9 cellular contexts compared by ENCODE assay signal in the genomic region with DNA sequence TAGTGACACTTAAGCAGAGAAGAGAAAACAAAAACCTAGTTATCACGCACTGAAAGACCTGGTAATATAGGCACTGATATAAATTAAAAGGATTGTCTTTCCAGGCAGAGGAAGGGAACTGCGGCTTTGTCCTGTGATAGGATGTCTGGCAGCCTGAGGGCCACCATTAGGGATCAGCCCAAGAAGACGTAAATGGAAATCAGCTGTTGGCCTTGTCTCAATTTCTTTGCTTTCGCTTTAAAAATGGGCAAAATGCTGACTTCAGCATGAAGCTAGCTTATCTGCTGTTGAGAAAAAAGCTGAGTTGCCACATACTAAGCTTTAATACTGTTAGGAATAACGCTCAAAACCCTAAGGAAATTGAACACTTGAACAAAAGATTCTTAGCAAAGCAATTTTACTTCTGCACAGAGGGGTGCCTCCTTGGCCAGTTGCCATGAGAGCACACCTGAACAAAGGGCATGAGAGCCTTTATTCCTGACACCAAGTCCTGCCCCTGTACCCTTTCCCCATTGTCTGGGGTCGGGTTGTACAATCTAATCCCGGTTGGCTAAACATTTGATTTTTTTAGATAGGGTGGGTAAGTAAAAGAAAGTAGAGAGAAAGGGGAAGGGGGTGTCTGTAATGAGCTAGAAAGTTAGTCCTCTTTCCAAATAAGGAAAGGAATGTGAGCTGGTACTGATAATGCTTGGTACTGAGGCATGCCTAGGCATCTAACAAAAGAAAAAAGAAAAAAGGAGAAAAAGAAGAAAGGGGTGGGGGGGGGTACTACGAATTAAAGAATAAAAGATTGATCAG.
DNase-seq lines count a peak whose midpoint lies in the region; ATAC-seq and TF ChIP-seq lines count a peak whose summit lies in the region.
"Had no signal": no experiment of that assay in that cellular context is flagged by ENCODE, and none has a peak within 500 bp of the region (broad histone marks: within the 10 kb centered on the region; RNA-seq: fewer than 3 reads in every experiment).

No MANE protein-coding gene starts in this region.

- no peaks in the 10 kb centered on the region for H3K9me2 ChIP-seq in MM.1S (replicated peaks; ENCODE audit: insufficient read depth, low read length)

- H2AFZ ChIP-seq in MM.1S (ENCODE audit: low read length): no peak overlapping the region

- no peaks in the 10 kb centered on the region for H4K20me1 ChIP-seq in MM.1S (ENCODE audit: insufficient read depth, low read length)

- no peaks in the 10 kb centered on the region for H3K79me2 ChIP-seq in MM.1S (ENCODE audit: low read length)

- no peaks in the 10 kb centered on the region; the same call in 1 of the 2 replicates for H3K36me3 ChIP-seq in MM.1S (replicated peaks; ENCODE audit: insufficient read depth, low read length)
- H3K36me3 ChIP-seq in thoracic aorta: peaks cover 8% of the 10 kb centered on the region

- no peaks in the 10 kb centered on the region for H3K4me1 ChIP-seq in MM.1S (ENCODE audit: low read length)
- peaks cover 0 to 7% of the 10 kb centered on the region in 2 donors for H3K4me1 ChIP-seq in thoracic aorta (ENCODE audit: control insufficient read depth in 1 of 2, low read depth in 2 of 2)

- H3K9ac ChIP-seq in MM.1S (ENCODE audit: low read length): no peak overlapping the region

- H3K4me2 ChIP-seq in MM.1S (ENCODE audit: low read depth, low read length): peak overlapping the region; percentile 30; the same call in 1 of the 2 replicates

- no peak overlapping the region; the same call in 1 of the 2 replicates for H3K4me3 ChIP-seq in MM.1S (ENCODE audit: low read length)
- peak overlapping the region; percentile 33 for H3K4me3 ChIP-seq in choroid plexus epithelial cell (ENCODE audit: low read depth, low read length)
- peak overlapping the region; percentile 68 for H3K4me3 ChIP-seq in thoracic aorta

- H3K27me3 ChIP-seq in MM.1S (replicated peaks; ENCODE audit: insufficient read depth, low read length): no peaks in the 10 kb centered on the region
- H3K27me3 ChIP-seq in thoracic aorta (replicated peaks; ENCODE audit: insufficient read depth): no peaks in the 10 kb centered on the region

- ATAC-seq in left lobe of liver (peak; percentile 93), thoracic aorta (ENCODE audit: insufficient number of reproducible peaks, low FRiP score, low read depth) (peak; percentile 48)

- TF ChIP-seq CTCF in MM.1S (IDR thresholded peaks at IDR 0.05; ENCODE audit: low read length) (no peak), choroid plexus epithelial cell (conservative IDR thresholded peaks at IDR 0.05; ENCODE audit: low read depth, low read length) (no peak), thoracic aorta (IDR thresholded peaks at IDR 0.05) (no peak)

- peak overlapping the region; percentile 16; the same call in 1 of the 2 replicates for H3K27ac ChIP-seq in MM.1S (ENCODE audit: low read length)
- H3K27ac ChIP-seq in thoracic aorta: peak overlapping the region; percentile 39 to 43

- H3K9me3 ChIP-seq in MM.1S (replicated peaks; ENCODE audit: insufficient read depth, low read length) (no peaks in the 10 kb centered on the region), thoracic aorta (no peaks in the 10 kb centered on the region)

- no peaks in the 10 kb centered on the region for H3F3A ChIP-seq in MM.1S (ENCODE audit: insufficient read depth, low read length)

- DNase-seq in MM.1S (peak; percentile 44), choroid plexus epithelial cell (ENCODE audit: low read depth) (peak; percentile 86), left lobe of liver (ENCODE audit: low spot score) (peak; percentile 47), thoracic aorta (ENCODE audit: low spot score) (no peak), HUDEP-2 (lab: John Stamatoyannopoulos, UW; ENCODE audit: unreplicated experiment in 76 of 76) (no peak), HK-2 (ENCODE audit: unreplicated experiment) (no peak), SW480 (ENCODE audit: low spot score) (no peak)
- DNase-seq: activated effector memory CD4-positive, alpha-beta T cell treated with anti-CD3 and anti-CD28 coated beads, Interleukin-2, amount 50 U/mL, for 16 hours; stimulated activated naive CD4-positive, alpha-beta T cell had no signal

Comparison
In these comparisons a context has a peak if more than half of its experiments do, and no peak if none do; other contexts are left out.
1. DNase-seq: peak in MM.1S (single experiment), choroid plexus epithelial cell (single experiment) and left lobe of liver (single experiment); none in thoracic aorta (single experiment), HUDEP-2 (0 of 76), HK-2 (single experiment) and SW480 (single experiment).